1 cellular context compared by ENCODE assay signal in the genomic region with DNA sequence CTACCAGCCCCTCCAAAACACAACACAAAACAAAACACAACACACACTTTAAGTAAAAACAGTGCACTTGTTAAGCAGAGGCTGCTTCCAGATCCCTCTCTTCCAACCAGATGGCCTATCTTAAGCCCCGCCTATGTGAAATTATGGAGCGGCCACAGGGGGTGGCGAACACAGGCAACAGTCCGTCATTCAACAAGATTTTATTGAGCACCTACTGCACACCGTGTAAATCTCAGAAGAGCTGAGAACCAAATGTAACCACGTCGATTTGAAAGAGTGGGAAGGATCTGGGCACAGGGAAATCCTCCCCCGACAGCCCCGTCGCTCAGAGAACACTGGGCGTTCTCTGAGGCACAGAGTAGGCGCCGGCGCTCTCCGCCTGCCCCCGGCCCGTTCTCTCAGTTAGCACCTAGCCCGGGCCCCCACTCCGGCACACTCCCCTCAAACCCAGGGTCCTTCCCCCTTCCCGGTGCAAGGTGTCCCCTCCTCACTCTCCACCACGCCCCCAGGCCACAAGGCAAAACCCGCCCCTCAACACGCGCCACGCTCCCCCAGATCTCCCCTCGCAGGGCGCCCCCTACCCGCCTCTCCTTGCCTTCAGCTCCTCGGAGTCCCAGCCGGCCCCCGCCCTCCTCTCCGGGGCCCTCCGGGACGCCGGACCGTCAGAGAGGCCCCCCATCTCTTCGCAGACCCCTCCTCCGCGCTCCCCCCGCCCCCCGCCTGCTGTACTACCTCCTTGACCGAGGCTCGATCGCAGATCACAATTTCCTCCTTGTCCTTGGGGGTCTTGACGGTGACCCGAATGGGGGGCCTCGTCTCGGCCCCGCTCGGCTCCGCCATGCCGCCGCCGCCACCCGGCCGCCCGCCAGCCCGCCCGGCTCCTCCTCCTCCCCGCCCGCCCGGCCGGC.
TF ChIP-seq lines count a peak whose summit lies in the region.

No MANE protein-coding gene starts in this region.

TF ChIP-seq in HEK293, 187 proteins besides CTCF, POLR2A, EP300 and RAD21 (continued from another document and continues in another):
- TF ChIP-seq, protein P1, sequence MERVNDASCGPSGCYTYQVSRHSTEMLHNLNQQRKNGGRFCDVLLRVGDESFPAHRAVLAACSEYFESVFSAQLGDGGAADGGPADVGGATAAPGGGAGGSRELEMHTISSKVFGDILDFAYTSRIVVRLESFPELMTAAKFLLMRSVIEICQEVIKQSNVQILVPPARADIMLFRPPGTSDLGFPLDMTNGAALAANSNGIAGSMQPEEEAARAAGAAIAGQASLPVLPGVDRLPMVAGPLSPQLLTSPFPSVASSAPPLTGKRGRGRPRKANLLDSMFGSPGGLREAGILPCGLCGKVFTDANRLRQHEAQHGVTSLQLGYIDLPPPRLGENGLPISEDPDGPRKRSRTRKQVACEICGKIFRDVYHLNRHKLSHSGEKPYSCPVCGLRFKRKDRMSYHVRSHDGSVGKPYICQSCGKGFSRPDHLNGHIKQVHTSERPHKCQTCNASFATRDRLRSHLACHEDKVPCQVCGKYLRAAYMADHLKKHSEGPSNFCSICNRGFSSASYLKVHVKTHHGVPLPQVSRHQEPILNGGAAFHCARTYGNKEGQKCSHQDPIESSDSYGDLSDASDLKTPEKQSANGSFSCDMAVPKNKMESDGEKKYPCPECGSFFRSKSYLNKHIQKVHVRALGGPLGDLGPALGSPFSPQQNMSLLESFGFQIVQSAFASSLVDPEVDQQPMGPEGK (tag by site-specific recombination; IDR thresholded peaks at IDR 0.05) = peak; percentile 99
- no peak for TF ChIP-seq TCF7L2 (IDR thresholded peaks at IDR 0.05; ENCODE audit: borderline replicate concordance, low read depth, low read length)
- peak; percentile 46 for TF ChIP-seq ZNF692 (tag by site-specific recombination; IDR thresholded peaks at IDR 0.05)
- peak; percentile 60 for TF ChIP-seq EGR2 (tag by site-specific recombination; IDR thresholded peaks at IDR 0.05; ENCODE audit: low read depth)
- TF ChIP-seq, protein P2, sequence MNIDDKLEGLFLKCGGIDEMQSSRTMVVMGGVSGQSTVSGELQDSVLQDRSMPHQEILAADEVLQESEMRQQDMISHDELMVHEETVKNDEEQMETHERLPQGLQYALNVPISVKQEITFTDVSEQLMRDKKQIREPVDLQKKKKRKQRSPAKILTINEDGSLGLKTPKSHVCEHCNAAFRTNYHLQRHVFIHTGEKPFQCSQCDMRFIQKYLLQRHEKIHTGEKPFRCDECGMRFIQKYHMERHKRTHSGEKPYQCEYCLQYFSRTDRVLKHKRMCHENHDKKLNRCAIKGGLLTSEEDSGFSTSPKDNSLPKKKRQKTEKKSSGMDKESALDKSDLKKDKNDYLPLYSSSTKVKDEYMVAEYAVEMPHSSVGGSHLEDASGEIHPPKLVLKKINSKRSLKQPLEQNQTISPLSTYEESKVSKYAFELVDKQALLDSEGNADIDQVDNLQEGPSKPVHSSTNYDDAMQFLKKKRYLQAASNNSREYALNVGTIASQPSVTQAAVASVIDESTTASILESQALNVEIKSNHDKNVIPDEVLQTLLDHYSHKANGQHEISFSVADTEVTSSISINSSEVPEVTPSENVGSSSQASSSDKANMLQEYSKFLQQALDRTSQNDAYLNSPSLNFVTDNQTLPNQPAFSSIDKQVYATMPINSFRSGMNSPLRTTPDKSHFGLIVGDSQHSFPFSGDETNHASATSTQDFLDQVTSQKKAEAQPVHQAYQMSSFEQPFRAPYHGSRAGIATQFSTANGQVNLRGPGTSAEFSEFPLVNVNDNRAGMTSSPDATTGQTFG (tag by site-specific recombination; IDR thresholded peaks at IDR 0.05; ENCODE audit: borderline replicate concordance) = no peak
- TF ChIP-seq ZNF146 (tag by site-specific recombination; IDR thresholded peaks at IDR 0.05) = no peak
- TF ChIP-seq KLF9 (tag by site-specific recombination; IDR thresholded peaks at IDR 0.05; ENCODE audit: low read depth) = peak; percentile 90
- no peak for TF ChIP-seq ZNF544 (tag by site-specific recombination; IDR thresholded peaks at IDR 0.05)
- TF ChIP-seq ZXDB (tag by site-specific recombination; IDR thresholded peaks at IDR 0.05) = peak; percentile 31; the same call in 1 of the 2 replicates
- TF ChIP-seq ZNF776 (tag by site-specific recombination; IDR thresholded peaks at IDR 0.05; ENCODE audit: borderline replicate concordance) = no peak
- TF ChIP-seq AEBP2 (tag by site-specific recombination; IDR thresholded peaks at IDR 0.05; ENCODE audit: borderline replicate concordance) = no peak
- no peak for TF ChIP-seq ZNF555 (tag by site-specific recombination; conservative IDR thresholded peaks at IDR 0.05)
- TF ChIP-seq ZNF610 (tag by site-specific recombination; IDR thresholded peaks at IDR 0.05; ENCODE audit: borderline replicate concordance) = no peak
- no peak for TF ChIP-seq ZFP69B (tag by site-specific recombination; IDR thresholded peaks at IDR 0.05)
- TF ChIP-seq SP3 (tag by site-specific recombination; IDR thresholded peaks at IDR 0.05) = peak; percentile 78
- TF ChIP-seq, protein P3, sequence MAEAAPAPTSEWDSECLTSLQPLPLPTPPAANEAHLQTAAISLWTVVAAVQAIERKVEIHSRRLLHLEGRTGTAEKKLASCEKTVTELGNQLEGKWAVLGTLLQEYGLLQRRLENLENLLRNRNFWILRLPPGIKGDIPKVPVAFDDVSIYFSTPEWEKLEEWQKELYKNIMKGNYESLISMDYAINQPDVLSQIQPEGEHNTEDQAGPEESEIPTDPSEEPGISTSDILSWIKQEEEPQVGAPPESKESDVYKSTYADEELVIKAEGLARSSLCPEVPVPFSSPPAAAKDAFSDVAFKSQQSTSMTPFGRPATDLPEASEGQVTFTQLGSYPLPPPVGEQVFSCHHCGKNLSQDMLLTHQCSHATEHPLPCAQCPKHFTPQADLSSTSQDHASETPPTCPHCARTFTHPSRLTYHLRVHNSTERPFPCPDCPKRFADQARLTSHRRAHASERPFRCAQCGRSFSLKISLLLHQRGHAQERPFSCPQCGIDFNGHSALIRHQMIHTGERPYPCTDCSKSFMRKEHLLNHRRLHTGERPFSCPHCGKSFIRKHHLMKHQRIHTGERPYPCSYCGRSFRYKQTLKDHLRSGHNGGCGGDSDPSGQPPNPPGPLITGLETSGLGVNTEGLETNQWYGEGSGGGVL (tag by site-specific recombination; IDR thresholded peaks at IDR 0.05) = peak; percentile 77
- no peak for TF ChIP-seq MEIS1 (CRISPR knock-in tag; IDR thresholded peaks at IDR 0.05; ENCODE audit: borderline replicate concordance)
- peak; percentile 39; the same call in 1 of the 2 replicates for TF ChIP-seq SCRT1 (tag by site-specific recombination; IDR thresholded peaks at IDR 0.05; ENCODE audit: borderline replicate concordance)
- no peak for TF ChIP-seq ZNF37A (tag by site-specific recombination; IDR thresholded peaks at IDR 0.05)
- TF ChIP-seq ZSCAN4 (tag by site-specific recombination; IDR thresholded peaks at IDR 0.05) = peak; percentile 55
- peak; percentile 74 for TF ChIP-seq SP2 (tag by site-specific recombination; IDR thresholded peaks at IDR 0.05)
- TF ChIP-seq ZNF585B (tag by site-specific recombination; IDR thresholded peaks at IDR 0.05) = no peak
- no peak for TF ChIP-seq ZNF701 (tag by site-specific recombination; IDR thresholded peaks at IDR 0.05)
- 0 out of 2 replicates have a peak, but pooled peaks have one; percentile 53 for TF ChIP-seq ZBTB21 (tag by site-specific recombination; IDR thresholded peaks at IDR 0.05)
- TF ChIP-seq ZNF24 (tag by site-specific recombination; IDR thresholded peaks at IDR 0.05) = no peak
- peak; percentile 18; the same call in 1 of the 2 replicates for TF ChIP-seq ZIC2 (tag by site-specific recombination; IDR thresholded peaks at IDR 0.05)
- TF ChIP-seq KLF1 (tag by site-specific recombination; IDR thresholded peaks at IDR 0.05) = peak; percentile 64
- no peak for TF ChIP-seq ZNF2 (tag by site-specific recombination; IDR thresholded peaks at IDR 0.05)
- TF ChIP-seq ZSCAN18 (tag by site-specific recombination; IDR thresholded peaks at IDR 0.05) = no peak
- TF ChIP-seq ZNF645 (tag by site-specific recombination; IDR thresholded peaks at IDR 0.05) = no peak
- TF ChIP-seq ZNF266 (tag by site-specific recombination; IDR thresholded peaks at IDR 0.05; ENCODE audit: low read depth) = no peak
- TF ChIP-seq ZNF76 (tag by site-specific recombination; IDR thresholded peaks at IDR 0.05; ENCODE audit: borderline replicate concordance, low read depth) = peak; percentile 81; the same call in 1 of the 2 replicates
- peak; percentile 67; the same call in 1 of the 2 replicates for TF ChIP-seq ZNF121 (tag by site-specific recombination; IDR thresholded peaks at IDR 0.05)
- TF ChIP-seq, protein P4, sequence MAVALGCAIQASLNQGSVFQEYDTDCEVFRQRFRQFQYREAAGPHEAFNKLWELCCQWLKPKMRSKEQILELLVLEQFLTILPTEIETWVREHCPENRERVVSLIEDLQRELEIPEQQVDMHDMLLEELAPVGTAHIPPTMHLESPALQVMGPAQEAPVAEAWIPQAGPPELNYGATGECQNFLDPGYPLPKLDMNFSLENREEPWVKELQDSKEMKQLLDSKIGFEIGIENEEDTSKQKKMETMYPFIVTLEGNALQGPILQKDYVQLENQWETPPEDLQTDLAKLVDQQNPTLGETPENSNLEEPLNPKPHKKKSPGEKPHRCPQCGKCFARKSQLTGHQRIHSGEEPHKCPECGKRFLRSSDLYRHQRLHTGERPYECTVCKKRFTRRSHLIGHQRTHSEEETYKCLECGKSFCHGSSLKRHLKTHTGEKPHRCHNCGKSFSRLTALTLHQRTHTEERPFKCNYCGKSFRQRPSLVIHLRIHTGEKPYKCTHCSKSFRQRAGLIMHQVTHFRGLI (tag by site-specific recombination; IDR thresholded peaks at IDR 0.05) = peak; percentile 34; the same call in 1 of the 2 replicates
- no peak for TF ChIP-seq ZNF549 (tag by site-specific recombination; IDR thresholded peaks at IDR 0.05)
- peak; percentile 87 for TF ChIP-seq ZNF501 (tag by site-specific recombination; IDR thresholded peaks at IDR 0.05)
- TF ChIP-seq, protein P5, sequence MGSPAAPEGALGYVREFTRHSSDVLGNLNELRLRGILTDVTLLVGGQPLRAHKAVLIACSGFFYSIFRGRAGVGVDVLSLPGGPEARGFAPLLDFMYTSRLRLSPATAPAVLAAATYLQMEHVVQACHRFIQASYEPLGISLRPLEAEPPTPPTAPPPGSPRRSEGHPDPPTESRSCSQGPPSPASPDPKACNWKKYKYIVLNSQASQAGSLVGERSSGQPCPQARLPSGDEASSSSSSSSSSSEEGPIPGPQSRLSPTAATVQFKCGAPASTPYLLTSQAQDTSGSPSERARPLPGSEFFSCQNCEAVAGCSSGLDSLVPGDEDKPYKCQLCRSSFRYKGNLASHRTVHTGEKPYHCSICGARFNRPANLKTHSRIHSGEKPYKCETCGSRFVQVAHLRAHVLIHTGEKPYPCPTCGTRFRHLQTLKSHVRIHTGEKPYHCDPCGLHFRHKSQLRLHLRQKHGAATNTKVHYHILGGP (tag by site-specific recombination; IDR thresholded peaks at IDR 0.05) = no peak
- TF ChIP-seq ZNF174 (tag by site-specific recombination; IDR thresholded peaks at IDR 0.05) = no peak
- 0 out of 2 replicates have a peak, but pooled peaks have one; percentile 23 for TF ChIP-seq ZNF561 (tag by site-specific recombination; IDR thresholded peaks at IDR 0.05; ENCODE audit: borderline replicate concordance)
- peak; percentile 72 for TF ChIP-seq ZBTB17 (tag by site-specific recombination; IDR thresholded peaks at IDR 0.05)
- no peak for TF ChIP-seq ZNF837 (tag by site-specific recombination; IDR thresholded peaks at IDR 0.05)
- no peak for TF ChIP-seq ZFP41 (tag by site-specific recombination; IDR thresholded peaks at IDR 0.05; ENCODE audit: borderline replicate concordance)
